In the genomic region with DNA sequence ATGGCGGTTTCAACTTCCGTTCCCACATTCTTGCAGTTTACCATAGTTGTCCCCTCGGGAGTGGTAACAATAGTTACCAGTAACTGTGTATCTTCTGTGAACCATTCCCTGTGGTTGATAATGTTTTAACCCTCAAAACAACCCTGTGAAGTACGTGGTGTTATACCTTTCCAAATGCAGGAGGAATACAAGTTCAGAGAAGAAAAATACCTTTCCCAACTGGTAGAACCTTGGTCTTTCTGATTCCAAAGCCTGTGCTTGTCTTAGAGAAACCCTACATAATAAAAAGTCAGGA, we compare ENCODE assay signal across 8 cellular contexts. TPM values are rescaled to one million over a fixed set of nuclear protein-coding genes. Genes with fewer than 3 reads are reported as not detected.
A peak's percentile ranks its signal among the peaks of the same experiment; 100 is the strongest.
DNase-seq lines count a peak whose midpoint lies in the region; ATAC-seq and TF ChIP-seq lines count a peak whose summit lies in the region.

No MANE protein-coding gene starts in this region.

- H3K4me3 Mint-ChIP-seq in activated T-helper 1 cell treated with anti-CD3 and anti-CD28 coated beads, Interleukin-12 subunit alpha, Interleukin-12 subunit beta, Interleukin-2, Interleukin-4 antibody, amounts not matched to agents 30 ng/mL and 10 ng/mL and 1 ng/mL, durations not matched to agents 14 hours and 24 hours and 36 hours, result peak overlapping the region; percentile 100
- H3K4me3 Mint-ChIP-seq in type B pancreatic cell, result peak overlapping the region; percentile 98

- no peaks in the 10 kb centered on the region for H3K27me3 Mint-ChIP-seq in activated T-helper 1 cell treated with anti-CD3 and anti-CD28 coated beads, Interleukin-12 subunit alpha, Interleukin-12 subunit beta, Interleukin-2, Interleukin-4 antibody, amounts not matched to agents 30 ng/mL and 10 ng/mL and 1 ng/mL, durations not matched to agents 14 hours and 24 hours and 36 hours (ENCODE audit: insufficient read depth)
- H3K27me3 Mint-ChIP-seq in type B pancreatic cell, result no peaks in the 10 kb centered on the region

- intact Hi-C loops in activated T-helper 1 cell treated with anti-CD3 and anti-CD28 coated beads, Interleukin-12 subunit alpha, Interleukin-12 subunit beta, Interleukin-2, Interleukin-4 antibody, amounts not matched to agents 30 ng/mL and 10 ng/mL and 1 ng/mL, durations not matched to agents 14 hours and 24 hours and 36 hours (cut with micrococcal nuclease), result loop anchor here (1.0 to 10.0 kb wide), 16 partner anchors 24 to 1995 kb away; partner anchors contain the start of genes CC2D1B, CPT2, EPS15 and IFT25
- intact Hi-C loops in left lung (cut with DNase I), result no loop called here

- no peak for TF ChIP-seq CTCF in DND-41 (IDR thresholded peaks at IDR 0.05; ENCODE audit: borderline replicate concordance, extremely low read depth, low read length, poor library complexity, severe bottlenecking)
- TF ChIP-seq CTCF in left lung (IDR thresholded peaks at IDR 0.05), result no peak
- no peak for TF ChIP-seq CTCF in type B pancreatic cell (conservative IDR thresholded peaks at IDR 0.05)

- H3K4me1 ChIP-seq in DND-41 (ENCODE audit: insufficient read depth, low read length) (peaks cover 71% of the 10 kb centered on the region), left lung (peaks cover 24 to 56% of the 10 kb centered on the region in 2 donors)

- H3K79me2 ChIP-seq in DND-41 (ENCODE audit: insufficient read depth, low read length), result peaks cover 92% of the 10 kb centered on the region

- H3K4me1 Mint-ChIP-seq in activated T-helper 1 cell treated with anti-CD3 and anti-CD28 coated beads, Interleukin-12 subunit alpha, Interleukin-12 subunit beta, Interleukin-2, Interleukin-4 antibody, amounts not matched to agents 30 ng/mL and 10 ng/mL and 1 ng/mL, durations not matched to agents 14 hours and 24 hours and 36 hours (ENCODE audit: low read depth), result peaks cover 72% of the 10 kb centered on the region
- peaks cover 29% of the 10 kb centered on the region for H3K4me1 Mint-ChIP-seq in type B pancreatic cell (ENCODE audit: unreplicated experiment)

- H3K36me3 ChIP-seq in DND-41 (ENCODE audit: insufficient read depth, low read length), result peaks cover 37% of the 10 kb centered on the region
- H3K36me3 ChIP-seq in left lung, result peaks cover 0 to 25% of the 10 kb centered on the region in 2 donors

- peaks cover 25% of the 10 kb centered on the region for H3K36me3 Mint-ChIP-seq in activated T-helper 1 cell treated with anti-CD3 and anti-CD28 coated beads, Interleukin-12 subunit alpha, Interleukin-12 subunit beta, Interleukin-2, Interleukin-4 antibody, amounts not matched to agents 30 ng/mL and 10 ng/mL and 1 ng/mL, durations not matched to agents 14 hours and 24 hours and 36 hours (ENCODE audit: low read depth)
- H3K36me3 Mint-ChIP-seq in type B pancreatic cell, result peaks cover 20% of the 10 kb centered on the region

- peaks cover 20% of the 10 kb centered on the region for H4K20me1 ChIP-seq in DND-41 (ENCODE audit: insufficient read depth, low read length)

- no peaks in the 10 kb centered on the region for H3K9me3 ChIP-seq in DND-41 (ENCODE audit: insufficient read depth, low read length, severe bottlenecking)
- no peaks in the 10 kb centered on the region for H3K9me3 ChIP-seq in left lung

- H3K27me3 ChIP-seq in DND-41 (ENCODE audit: insufficient read depth, low read length, poor library complexity), result no peaks in the 10 kb centered on the region
- H3K27me3 ChIP-seq in left lung, result no peaks in the 10 kb centered on the region

- H3K9ac ChIP-seq in DND-41 (ENCODE audit: low read depth, low read length), result peak overlapping the region; percentile 89

- H3K27ac ChIP-seq in DND-41 (ENCODE audit: low read length) (peak overlapping the region; percentile 98), left lung (peak overlapping the region; percentile 90 to 96)

- peak overlapping the region; percentile 85 for H3K4me2 ChIP-seq in DND-41 (ENCODE audit: insufficient read depth, low read length)

- peak overlapping the region; percentile 100 for H3K27ac Mint-ChIP-seq in activated T-helper 1 cell treated with anti-CD3 and anti-CD28 coated beads, Interleukin-12 subunit alpha, Interleukin-12 subunit beta, Interleukin-2, Interleukin-4 antibody, amounts not matched to agents 30 ng/mL and 10 ng/mL and 1 ng/mL, durations not matched to agents 14 hours and 24 hours and 36 hours
- peak overlapping the region; percentile 96 for H3K27ac Mint-ChIP-seq in type B pancreatic cell

- H3K9me3 Mint-ChIP-seq in activated T-helper 1 cell treated with anti-CD3 and anti-CD28 coated beads, Interleukin-12 subunit alpha, Interleukin-12 subunit beta, Interleukin-2, Interleukin-4 antibody, amounts not matched to agents 30 ng/mL and 10 ng/mL and 1 ng/mL, durations not matched to agents 14 hours and 24 hours and 36 hours, result no peaks in the 10 kb centered on the region
- H3K9me3 Mint-ChIP-seq in type B pancreatic cell, result no peaks in the 10 kb centered on the region

- peak overlapping the region; percentile 11; the same call in 1 of the 2 replicates for H2AFZ ChIP-seq in DND-41 (ENCODE audit: low read depth, low read length)

- no peak for DNase-seq in DND-41
- no peak for DNase-seq in activated T-helper 1 cell treated with anti-CD3 and anti-CD28 coated beads, Interleukin-12 subunit alpha, Interleukin-12 subunit beta, Interleukin-2, Interleukin-4 antibody, amounts not matched to agents 30 ng/mL and 10 ng/mL and 1 ng/mL, durations not matched to agents 14 hours and 24 hours and 36 hours (ENCODE audit: low spot score)
- DNase-seq in left lung, result no peak
- DNase-seq in type B pancreatic cell (ENCODE audit: extremely low spot score, unreplicated experiment), result no peak
- DNase-seq in GM19238 (ENCODE audit: insufficient read length, low spot score), result no peak
- no peak for DNase-seq in effector CD8-positive, alpha-beta T cell (lab: John Stamatoyannopoulos, UW)
- DNase-seq in A172 (ENCODE audit: low spot score), result no peak

- ATAC-seq in DND-41 (ENCODE audit: insufficient read depth, low read depth) (peak; percentile 54), HG02610 (IDR thresholded peaks at IDR 0.05; ENCODE audit: unreplicated experiment) (peak; percentile 54), left lung (no peak)

- H3K4me3 ChIP-seq in DND-41 (ENCODE audit: low read depth in 1 of 2, low read length in 2 of 2), result peak overlapping the region; percentile 79 to 80; a peak in 3 of 4 replicates
- peak overlapping the region; percentile 97 to 99 for H3K4me3 ChIP-seq in left lung

RNA-seq across cellular contexts. Expression of gene BTF3L4, which starts 0.8 kb away (rescaled TPM):
- total RNA-seq in activated T-helper 1 cell treated with anti-CD3 and anti-CD28 coated beads, Interleukin-12 subunit alpha, Interleukin-12 subunit beta, Interleukin-2, Interleukin-4 antibody, amounts not matched to agents 30 ng/mL and 10 ng/mL and 1 ng/mL, durations not matched to agents 14 hours and 24 hours and 36 hours, result 44.9 and 47.5 TPM in 2 replicates
- total RNA-seq in left lung (10 to 100 TPM; 35.6 to 45.5 TPM), type B pancreatic cell (ENCODE audit: low replicate concordance) (73.4 and 75.4 TPM in 2 replicates)
- 62.7 and 72.4 TPM in 2 replicates for total RNA-seq in A172 (2014; rRNA removed; shearing (Covaris generic))

RNA-seq across cellular contexts. Expression of gene TXNDC12, which starts 1.9 kb away (rescaled TPM):
- total RNA-seq in activated T-helper 1 cell treated with anti-CD3 and anti-CD28 coated beads, Interleukin-12 subunit alpha, Interleukin-12 subunit beta, Interleukin-2, Interleukin-4 antibody, amounts not matched to agents 30 ng/mL and 10 ng/mL and 1 ng/mL, durations not matched to agents 14 hours and 24 hours and 36 hours, result 46.0 and 46.7 TPM in 2 replicates
- total RNA-seq in left lung, result 10 to 100 TPM; 43.5 to 52.3 TPM
- 48.3 and 61.3 TPM in 2 replicates for total RNA-seq in type B pancreatic cell (ENCODE audit: low replicate concordance)
- 48.3 and 50.6 TPM in 2 replicates for total RNA-seq in A172 (2014; rRNA removed; shearing (Covaris generic))

RNA-seq across cellular contexts. Expression of gene KTI12, which starts 23.3 kb away (rescaled TPM):
- total RNA-seq in activated T-helper 1 cell treated with anti-CD3 and anti-CD28 coated beads, Interleukin-12 subunit alpha, Interleukin-12 subunit beta, Interleukin-2, Interleukin-4 antibody, amounts not matched to agents 30 ng/mL and 10 ng/mL and 1 ng/mL, durations not matched to agents 14 hours and 24 hours and 36 hours, result 21.6 and 22.4 TPM in 2 replicates
- 1 to 10 TPM; 7.2 to 8.6 TPM for total RNA-seq in left lung
- total RNA-seq in type B pancreatic cell (ENCODE audit: low replicate concordance), result 9.6 and 9.9 TPM in 2 replicates
- total RNA-seq in A172 (2014; rRNA removed; shearing (Covaris generic)), result 6.8 and 8.2 TPM in 2 replicates
